In genomic region chrX:153597351-153597750, GRCh38 we compare ENCODE assay signal across 1 cellular context.
TF ChIP-seq lines count a peak whose summit lies in the region.

No MANE protein-coding gene starts in this region.

TF ChIP-seq in IMR-90, 13 proteins besides CTCF, POLR2A, EP300 and RAD21:
- no peak for TF ChIP-seq NFE2L2 (IDR thresholded peaks at IDR 0.05; ENCODE audit: low read depth, low read length)
- peak; percentile 41 for TF ChIP-seq CEBPB (IDR thresholded peaks at IDR 0.05; ENCODE audit: low read depth, low read length)
